2 cellular contexts compared by ENCODE assay signal in genomic region chr10:29098423-29098822, GRCh38.
TF ChIP-seq lines count a peak whose summit lies in the region.

No MANE protein-coding gene starts in this region.

TF ChIP-seq in A549, 52 proteins besides CTCF, POLR2A, EP300 and RAD21 (continued from another document):
- TF ChIP-seq FOSL2 (IDR thresholded peaks at IDR 0.05) (no peak), FOSL2 (CRISPR knock-in tag; IDR thresholded peaks at IDR 0.05) (no peak), ZC3H11A (IDR thresholded peaks at IDR 0.05) (no peak), KDM1A (IDR thresholded peaks at IDR 0.05; ENCODE audit: low read depth) (peak; percentile 43; the same call in 1 of the 2 replicates)

TF ChIP-seq in K562, 482 proteins besides CTCF, POLR2A, EP300 and RAD21 (continued from another document):
- TF ChIP-seq HMBOX1 (IDR thresholded peaks at IDR 0.05) (no peak), BCOR (IDR thresholded peaks at IDR 0.05) (peak; percentile 57; the same call in 1 of the 2 replicates), KDM1A (IDR thresholded peaks at IDR 0.05) (0 out of 4 replicates have a peak, but pooled peaks of 1 of the 2 experiments have one; percentile 23), PATZ1 (CRISPR knock-in tag; IDR thresholded peaks at IDR 0.05; ENCODE audit: borderline replicate concordance) (no peak), ZNF146 (CRISPR knock-in tag; IDR thresholded peaks at IDR 0.05; ENCODE audit: unreplicated experiment) (peak; percentile 97)
TF ChIP-seq in K562: peak in this region for 4.
